In the genomic region with DNA sequence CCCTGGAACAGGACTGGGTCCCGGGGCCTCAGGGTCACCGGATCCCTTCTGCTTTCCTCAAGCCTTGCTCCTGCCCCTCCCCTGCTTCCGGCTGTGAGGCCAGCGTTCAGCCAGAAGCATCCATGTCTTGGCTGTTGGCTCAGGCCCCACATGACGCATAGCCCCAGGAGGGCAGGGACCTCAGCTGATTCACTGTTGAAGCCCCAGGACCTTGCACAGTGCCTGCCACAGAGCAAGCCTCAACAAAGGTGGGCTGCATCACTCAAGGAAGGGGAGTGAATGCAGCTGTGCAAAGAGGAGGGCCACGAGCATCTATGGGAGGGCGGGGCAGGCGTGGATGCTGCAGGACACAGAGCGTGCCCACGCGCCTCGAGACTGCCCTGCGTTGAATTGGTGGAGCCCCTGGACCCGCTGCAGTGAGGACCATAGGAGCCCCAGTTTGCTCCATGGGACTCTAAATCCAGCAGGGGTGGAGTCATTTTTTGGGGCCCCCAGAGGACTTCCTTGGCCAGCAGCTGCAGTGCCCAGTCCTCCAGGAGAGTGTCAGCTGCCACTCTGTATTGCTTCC, we compare ENCODE assay signal across 8 cellular contexts. TPM values are rescaled to one million over a fixed set of nuclear protein-coding genes. Genes with fewer than 3 reads are reported as not detected.
DNase-seq lines count a peak whose midpoint lies in the region; ATAC-seq, FAIRE-seq and TF ChIP-seq lines count a peak whose summit lies in the region.

No MANE protein-coding gene starts in this region.

- SMC1A ChIA-PET in GM12878 (lab: Charles Lee; ENCODE audit: uncharacterized antibody, unreplicated experiment) = interaction anchor here (1.0 to 1.4 kb wide), 2 partner anchors 28 to 60 kb away, joined by 4 to 6 read pairs; partner anchors contain the start of gene ITGA3

- TF ChIP-seq RAD21 in GM12878 (IDR thresholded peaks at IDR 0.05; ENCODE audit: insufficient read depth, low read depth, low read length) = no peak

- no peak overlapping the region for H3K9ac ChIP-seq in GM12878 (ENCODE audit: control insufficient read depth, insufficient read depth, low read length)

- WGBS in GM12878 (ENCODE audit: insufficient coverage, insufficient replicate concordance, low lambda C conversion rate, missing lambda C conversion rate) = 30% methylated on average over 14 of the region's 14 CpGs

- CTCF ChIA-PET in AG04449 (lab: Yijun Ruan, JAX) = interaction anchor here (0.9 to 11.1 kb wide), 14 partner anchors 9 to 176 kb away, joined by 3 to 188 read pairs (median 5); partner anchors contain the start of genes ITGA3 and PDK2
- CTCF ChIA-PET in GM12878 (lab: Yijun Ruan, JAX) = interaction anchor here (0.6 to 9.7 kb wide), 9 partner anchors 11 to 158 kb away, joined by 3 to 118 read pairs (median 5); partner anchors contain the start of genes ITGA3 and PDK2

- FAIRE-seq in GM12878 (lab: Jason Lieb, UNC) = no peak

- H3K27me3 ChIP-seq in GM12878 (replicated peaks in 1 of 2; ENCODE audit: control insufficient read depth in 2 of 2, insufficient read depth in 2 of 2, low read length in 1 of 2) (peaks cover 0 to 2% of the 10 kb centered on the region in 2 experiments; a peak in 3 of 4 replicates), left lung (peaks cover 0 to 17% of the 10 kb centered on the region in 2 donors), upper lobe of right lung (no peaks in the 10 kb centered on the region)

- H3K4me3 ChIP-seq in AG04449 (ENCODE audit: low read depth, low read length) (peak overlapping the region; percentile 51), GM12878 (no peak overlapping the region), left lung (peak overlapping the region; percentile 16 to 24), upper lobe of right lung (peak overlapping the region; percentile 30)

- no peak overlapping the region for H3K27ac ChIP-seq in GM12878 (ENCODE audit: control insufficient read depth, insufficient read depth)
- H3K27ac ChIP-seq in left lung = peak overlapping the region; percentile 44 to 61
- H3K27ac ChIP-seq in upper lobe of right lung = peak overlapping the region; percentile 60

- H3K36me3 ChIP-seq in GM12878 (ENCODE audit: control insufficient read depth in 2 of 2, insufficient read depth in 2 of 2, low read length in 1 of 2) (no peaks in the 10 kb centered on the region), left lung (no peaks in the 10 kb centered on the region), upper lobe of right lung (no peaks in the 10 kb centered on the region)

- in situ Hi-C loops in GM12878 (cut with MboI) = loop anchor here (5.0 kb wide), 1 partner anchor 65 kb away; no protein-coding TSS in a partner anchor

- H3K79me2 ChIP-seq in GM12878 (ENCODE audit: control insufficient read depth, insufficient read depth, low read length) = no peaks in the 10 kb centered on the region

- no TSS peak for BruUV-seq in GM12878 (replicated peaks; lab: Mats Ljungman, UMichigan)

- RAD21 ChIA-PET in GM12878 (lab: Charles Lee; ENCODE audit: unreplicated experiment) = interaction anchor here (0.8 to 3.1 kb wide), 3 partner anchors 40 to 67 kb away, joined by 3 to 19 read pairs (median 3); no protein-coding TSS in a partner anchor

- no peak for DNase-seq in AG04449 (ENCODE audit: low read depth, low spot score)
- DNase-seq in HK-2 (ENCODE audit: unreplicated experiment) = peak; percentile 95
- no peak for DNase-seq in GM12878 (ENCODE audit: low read depth, low spot score)
- peak; percentile 76 to 87 for DNase-seq in left lung
- peak; percentile 80 for DNase-seq in upper lobe of right lung
- DNase-seq in nephron progenitor cell = no peak

- TF ChIP-seq EP300 in GM12878 (IDR thresholded peaks at IDR 0.05; ENCODE audit: borderline replicate concordance in 1 of 2, control insufficient read depth in 1 of 2, low read depth in 2 of 2, low read length in 2 of 2) = no peak

- H3K27me3 Mint-ChIP-seq in nephron progenitor cell (ENCODE audit: low read depth, poor library complexity) = peaks cover 11% of the 10 kb centered on the region

- POLR2A ChIA-PET in AG04449 (lab: Yijun Ruan, JAX) (interaction anchor here (0.6 to 3.4 kb wide), 7 partner anchors 26 to 60 kb away, joined by 3 to 20 read pairs (median 10); partner anchors contain the start of gene ITGA3), GM12878 (lab: Charles Lee) (no interaction called here)

- H3K4me1 ChIP-seq in GM12878 (ENCODE audit: control insufficient read depth, insufficient read depth, low read length) (no peaks in the 10 kb centered on the region), left lung (peaks cover 14 to 21% of the 10 kb centered on the region in 2 donors), upper lobe of right lung (peaks cover 17% of the 10 kb centered on the region)

- no peaks in the 10 kb centered on the region for H4K20me1 ChIP-seq in GM12878 (ENCODE audit: control insufficient read depth, insufficient read depth)

- H3K36me3 Mint-ChIP-seq in nephron progenitor cell (ENCODE audit: low read depth) = no peaks in the 10 kb centered on the region

- no peak overlapping the region for H3K4me2 ChIP-seq in GM12878 (ENCODE audit: control insufficient read depth, insufficient read depth)

- no peak overlapping the region for H3K27ac Mint-ChIP-seq in nephron progenitor cell

- no peak overlapping the region for H3K4me3 Mint-ChIP-seq in nephron progenitor cell

- TF ChIP-seq CTCF in AG04449 (IDR thresholded peaks at IDR 0.05; ENCODE audit: insufficient read depth, low read length, missing control alignments) (no peak), GM12878 (IDR thresholded peaks at IDR 0.05 in 2 of 3, conservative IDR thresholded peaks at IDR 0.05 in 1 of 3; ENCODE audit: control insufficient read depth in 2 of 3, extremely low read depth in 1 of 3, insufficient read depth in 1 of 3, low read depth in 3 of 3, low read length in 3 of 3) (no peak), left lung (IDR thresholded peaks at IDR 0.05) (no peak), upper lobe of right lung (IDR thresholded peaks at IDR 0.05) (no peak), nephron progenitor cell (IDR thresholded peaks at IDR 0.05) (no peak)

- TF ChIP-seq POLR2A in GM12878 (IDR thresholded peaks at IDR 0.05; ENCODE audit: low read depth, low read length) = no peak

- intact Hi-C loops in GM12878 (cut with micrococcal nuclease; ENCODE audit: unreplicated experiment) = loop anchor here (1.0 kb wide), 1 partner anchor 28 kb away; no protein-coding TSS in a partner anchor
- intact Hi-C loops in left lung (cut with DNase I) = loop anchor here in 1 of 2 donors (2.0 kb wide), 1 partner anchor 59 kb away; no protein-coding TSS in a partner anchor
- intact Hi-C loops in upper lobe of right lung (cut with DNase I) = loop anchor here (5.0 kb wide), 1 partner anchor 60 kb away; no protein-coding TSS in a partner anchor

- no peak overlapping the region for H2AFZ ChIP-seq in GM12878 (ENCODE audit: control insufficient read depth, low read depth, low read length)

- peaks cover 25% of the 10 kb centered on the region for H3K4me1 Mint-ChIP-seq in nephron progenitor cell

- no peaks in the 10 kb centered on the region for H3K9me3 Mint-ChIP-seq in nephron progenitor cell

- H3K9me3 ChIP-seq in GM12878 (replicated peaks; ENCODE audit: control insufficient read depth, insufficient read depth, low read length) (no peaks in the 10 kb centered on the region; the same call in 2 of the 3 replicates), left lung (no peaks in the 10 kb centered on the region), upper lobe of right lung (no peaks in the 10 kb centered on the region)

- ATAC-seq in GM12878 (peak; percentile 41), left lung (peak; percentile 78), upper lobe of right lung (peak; percentile 70), HG02885 (IDR thresholded peaks at IDR 0.05; ENCODE audit: poor library complexity, unreplicated experiment) (no peak), HG02588 (IDR thresholded peaks at IDR 0.05; ENCODE audit: unreplicated experiment) (no peak)

RNA-seq across cellular contexts. Expression of gene ITGA3, which starts 28.2 kb away (rescaled TPM):
- 22.3 and 23.3 TPM in 2 replicates for total RNA-seq in GM12878 (2013; cell fraction: nucleolus; rRNA removed)
- total RNA-seq in GM12878 (2014; rRNA removed) (10.3 and 13.4 TPM in 2 replicates), GM12878 (2014; rRNA removed; fragmentation: Illumina TruSeq; extraction: Trizol) (6.6 and 6.9 TPM in 2 replicates), GM12878 (2021) (12.5 and 14.3 TPM in 2 replicates), left lung (100 to 1,000 TPM; 182 to 311 TPM), upper lobe of right lung (212 TPM)
- polyA plus RNA-seq in GM12878 (2011; ENCODE audit: low read depth) = 1.8 TPM
- polyA plus RNA-seq in GM12878 (2011; rRNA removed) (4.3 and 6.9 TPM in 2 replicates), GM12878 (2014; fragmentation: Illumina TruSeq; extraction: Trizol) (3.8 and 6.6 TPM in 2 replicates), GM12878 (2014; fragmentation: Nextera tagmentation; extraction: Ambion mirVana) (under 1 TPM; 0.29 to 0.86 TPM), GM12878 (2014; rRNA removed) (7.1 and 10.5 TPM in 2 replicates), GM12878 (2016; fragmentation: Nextera tagmentation; extraction: Ambion mirVana) (1 to 10 TPM; 4.0 to 4.6 TPM)
- polyA plus RNA-seq in GM12878 (2011; cell fraction: cytosol; rRNA removed) = 10.9 and 12.4 TPM in 2 replicates
- 28.4 and 35.6 TPM in 2 replicates for polyA plus RNA-seq in GM12878 (2011; cell fraction: nucleus; rRNA removed)
- 3.0 and 3.2 TPM in 2 replicates for polyA plus RNA-seq in GM12878 (2012)
- polyA minus RNA-seq in GM12878 (2011; rRNA and poly(A)+ RNA removed) = 15.2 and 22.9 TPM in 2 replicates
- 12.0 and 17.7 TPM in 2 replicates for polyA minus RNA-seq in GM12878 (2011; cell fraction: cytosol; rRNA and poly(A)+ RNA removed)
- 20.2 and 36.4 TPM in 2 replicates for polyA minus RNA-seq in GM12878 (2011; cell fraction: nucleus; rRNA and poly(A)+ RNA removed)

RNA-seq across cellular contexts. Expression of gene DLX3, which starts 32.7 kb away (rescaled TPM):
- not detected in 2 replicates for total RNA-seq in GM12878 (2013; cell fraction: nucleolus; rRNA removed)
- total RNA-seq in GM12878 (2014; rRNA removed) (not detected in 2 replicates), GM12878 (2014; rRNA removed; fragmentation: Illumina TruSeq; extraction: Trizol) (not detected in 2 replicates), GM12878 (2021) (not detected in 2 replicates), left lung (under 1 TPM; 0.52 to 0.67 TPM), upper lobe of right lung (0.69 TPM)
- polyA plus RNA-seq in GM12878 (2011; ENCODE audit: low read depth) = not detected
- polyA plus RNA-seq in GM12878 (2011; rRNA removed) (not detected in 2 replicates), GM12878 (2014; fragmentation: Illumina TruSeq; extraction: Trizol) (not detected in 2 replicates), GM12878 (2014; fragmentation: Nextera tagmentation; extraction: Ambion mirVana) (not detected), GM12878 (2014; rRNA removed) (not detected in 2 replicates), GM12878 (2016; fragmentation: Nextera tagmentation; extraction: Ambion mirVana) (not detected)
- not detected in 2 replicates for polyA plus RNA-seq in GM12878 (2011; cell fraction: cytosol; rRNA removed)
- not detected in 2 replicates for polyA plus RNA-seq in GM12878 (2011; cell fraction: nucleus; rRNA removed)
- not detected in 2 replicates for polyA plus RNA-seq in GM12878 (2012)
- not detected in 2 replicates for polyA minus RNA-seq in GM12878 (2011; rRNA and poly(A)+ RNA removed)
- polyA minus RNA-seq in GM12878 (2011; cell fraction: cytosol; rRNA and poly(A)+ RNA removed) = not detected in 2 replicates
- not detected in 2 replicates for polyA minus RNA-seq in GM12878 (2011; cell fraction: nucleus; rRNA and poly(A)+ RNA removed)

RNA-seq across cellular contexts. Expression of gene DLX4, which starts 58.7 kb away (rescaled TPM):
- not detected in 2 replicates for total RNA-seq in GM12878 (2013; cell fraction: nucleolus; rRNA removed)
- total RNA-seq in GM12878 (2014; rRNA removed) (0.17 TPM in 1 of 2 replicates, not detected in the other), GM12878 (2014; rRNA removed; fragmentation: Illumina TruSeq; extraction: Trizol) (0.09 TPM in 1 of 2 replicates, not detected in the other), GM12878 (2021) (0.23 and 0.43 TPM in 2 replicates), left lung (1 to 10 TPM in 1 of 2 donors, under 1 TPM in 1; 0.76 to 1.3 TPM), upper lobe of right lung (2.1 TPM)
- not detected for polyA plus RNA-seq in GM12878 (2011; ENCODE audit: low read depth)
- polyA plus RNA-seq in GM12878 (2011; rRNA removed) (0.15 and 0.26 TPM in 2 replicates), GM12878 (2014; fragmentation: Illumina TruSeq; extraction: Trizol) (0.13 and 0.24 TPM in 2 replicates), GM12878 (2014; fragmentation: Nextera tagmentation; extraction: Ambion mirVana) (under 1 TPM; 0.05 to 0.09 TPM), GM12878 (2014; rRNA removed) (0.29 and 0.43 TPM in 2 replicates), GM12878 (2016; fragmentation: Nextera tagmentation; extraction: Ambion mirVana) (under 1 TPM; 0.13 to 0.16 TPM)
- polyA plus RNA-seq in GM12878 (2011; cell fraction: cytosol; rRNA removed) = 0.16 and 0.27 TPM in 2 replicates
- polyA plus RNA-seq in GM12878 (2011; cell fraction: nucleus; rRNA removed) = 3.0 and 3.2 TPM in 2 replicates
- 0.34 and 0.39 TPM in 2 replicates for polyA plus RNA-seq in GM12878 (2012)
- polyA minus RNA-seq in GM12878 (2011; rRNA and poly(A)+ RNA removed) = 0.21 TPM in 1 of 2 replicates, not detected in the other
- polyA minus RNA-seq in GM12878 (2011; cell fraction: cytosol; rRNA and poly(A)+ RNA removed) = not detected in 2 replicates
- not detected in 2 replicates for polyA minus RNA-seq in GM12878 (2011; cell fraction: nucleus; rRNA and poly(A)+ RNA removed)

Comparison
In these comparisons a context has a peak if more than half of its experiments do, and no peak if none do; other contexts are left out.
1. DNase-seq: peak in HK-2 (single experiment), left lung (2 of 2) and upper lobe of right lung (single experiment); none in AG04449 (single experiment), GM12878 (single experiment) and nephron progenitor cell (single experiment).
2. ATAC-seq: peak in GM12878 (single experiment), left lung (single experiment) and upper lobe of right lung (single experiment); none in HG02885 (single experiment) and HG02588 (single experiment).